Comparison of ENCODE assay signal across 18 cellular contexts in genomic region chr11:120900642-120901041, GRCh38.
A peak's percentile ranks its signal among the peaks of the same experiment; 100 is the strongest.
DNase-seq lines count a peak whose midpoint lies in the region; ATAC-seq and TF ChIP-seq lines count a peak whose summit lies in the region.
"Had no signal": no experiment of that assay in that cellular context is flagged by ENCODE, and none has a peak within 500 bp of the region (broad histone marks: within the 10 kb centered on the region; RNA-seq: fewer than 3 reads in every experiment).

No MANE protein-coding gene starts in this region.

- H3K4me3 Mint-ChIP-seq in MCF 10A (ENCODE audit: unreplicated experiment), result no peak overlapping the region
- H3K4me3 Mint-ChIP-seq: CD8-positive, alpha-beta T cell; HFFc6 had no signal

- no TSS peak for BruUV-seq in MCF 10A (replicated peaks; lab: Mats Ljungman, UMichigan)

- no peak overlapping the region for H3K27ac Mint-ChIP-seq in MCF 10A (ENCODE audit: low read depth, unreplicated experiment)
- H3K27ac Mint-ChIP-seq: CD8-positive, alpha-beta T cell; HFFc6 had no signal

- H3K36me3 Mint-ChIP-seq in MCF 10A (ENCODE audit: insufficient read depth, unreplicated experiment), result no peaks in the 10 kb centered on the region
- H3K36me3 Mint-ChIP-seq: CD8-positive, alpha-beta T cell had no signal

- ATAC-seq in left cardiac atrium, result peak; percentile 47 to 63
- ATAC-seq: CD8-positive, alpha-beta T cell had no signal

- peaks cover 5% of the 10 kb centered on the region for H3K4me1 Mint-ChIP-seq in MCF 10A (ENCODE audit: insufficient read depth, unreplicated experiment)

- intact Hi-C loops in left cardiac atrium (cut with DNase I), result no loop called here
- intact Hi-C loops in left ventricle myocardium inferior (cut with micrococcal nuclease), result no loop called here
- intact Hi-C loops in spleen (cut with DNase I; ENCODE audit: low total_unique reads), result no loop called here
- intact Hi-C loops in MCF 10A (cut with micrococcal nuclease), result no loop called here

- H3K4me1 ChIP-seq in left ventricle myocardium inferior (no peaks in the 10 kb centered on the region), spleen (no peaks in the 10 kb centered on the region)

- CTCF ChIA-PET in MCF 10A (lab: Yijun Ruan, JAX), result interaction anchor here (1.2 to 1.6 kb wide), 2 partner anchors 12 to 28 kb away, joined by 3 to 6 read pairs; no protein-coding TSS in a partner anchor

- no peak for DNase-seq in left cardiac atrium
- no peak for DNase-seq in left ventricle myocardium inferior
- DNase-seq in astrocyte of the hippocampus (ENCODE audit: low read depth, low spot score), result peak; percentile 29
- DNase-seq in iPS-NIHi7 (ENCODE audit: extremely low spot score), result peak; percentile 57
- peak; percentile 54 for DNase-seq in spleen
- no peak for DNase-seq in dermis blood vessel endothelial cell
- DNase-seq in mucosa of gallbladder (ENCODE audit: low spot score), result no peak
- no peak for DNase-seq in MCF 10A (ENCODE audit: unreplicated experiment)
- DNase-seq: 8988T; CD8-positive, alpha-beta T cell; GM23248; HFFc6; Kasumi-1; NCI-H1930; NCI-H748 treated with DMSO at 0.1 percent for 48 hours; OCI-M1 had no signal

- H3K36me3 ChIP-seq in left ventricle myocardium inferior, result no peaks in the 10 kb centered on the region
- no peaks in the 10 kb centered on the region for H3K36me3 ChIP-seq in spleen
- H3K36me3 ChIP-seq: BLaER1 had no signal

- H3K9me3 ChIP-seq in left ventricle myocardium inferior (replicated peaks) (no peaks in the 10 kb centered on the region), spleen (no peaks in the 10 kb centered on the region)
- H3K9me3 ChIP-seq: BLaER1 had no signal

- H3K27me3 Mint-ChIP-seq in MCF 10A (ENCODE audit: insufficient read depth, unreplicated experiment), result peaks cover 3% of the 10 kb centered on the region

- POLR2A ChIA-PET in MCF 10A (lab: Yijun Ruan, JAX), result no interaction called here

- H3K27me3 ChIP-seq in left ventricle myocardium inferior (ENCODE audit: low read depth) (peaks cover 90% of the 10 kb centered on the region), spleen (replicated peaks in 1 of 7) (peaks cover 0 to 32% (median 0%) of the 10 kb centered on the region in 7 donors)
- H3K27me3 ChIP-seq: BLaER1 had no signal

- whole genome bisulfite sequencing in spleen, 5 donors, result 53 to 67% (median 59%) methylated on average over 9 of the region's 9 CpGs

- TF ChIP-seq POLR2A in spleen (IDR thresholded peaks at IDR 0.05), result no peak

- H3K27ac ChIP-seq in left ventricle myocardium inferior (replicated peaks) (no peak overlapping the region), spleen (no peak overlapping the region)
- H3K27ac ChIP-seq: BLaER1, GM23248, RWPE1 had no signal

- TF ChIP-seq CTCF in left ventricle myocardium inferior (IDR thresholded peaks at IDR 0.05; ENCODE audit: borderline replicate concordance) (no peak), spleen (IDR thresholded peaks at IDR 0.05 in 8 of 11, conservative IDR thresholded peaks at IDR 0.05 in 3 of 11) (no peak), MCF 10A (IDR thresholded peaks at IDR 0.05; ENCODE audit: unreplicated experiment) (no peak)

- H3K4me3 ChIP-seq in left ventricle myocardium inferior (no peak overlapping the region), spleen (no peak overlapping the region)
- H3K4me3 ChIP-seq: BLaER1, GM23248 had no signal

- H3K9me3 Mint-ChIP-seq in MCF 10A (ENCODE audit: unreplicated experiment), result no peaks in the 10 kb centered on the region
- H3K9me3 Mint-ChIP-seq: CD8-positive, alpha-beta T cell; HFFc6 had no signal

Comparison
In these comparisons a context has a peak if more than half of its experiments do, and no peak if none do; other contexts are left out.
1. DNase-seq: peak in astrocyte of the hippocampus (single experiment), iPS-NIHi7 (single experiment) and spleen (single experiment); none in left cardiac atrium (single experiment), left ventricle myocardium inferior (single experiment), dermis blood vessel endothelial cell (single experiment), mucosa of gallbladder (single experiment) and MCF 10A (single experiment).